Comparison of ENCODE assay signal across 8 cellular contexts in the genomic region with DNA sequence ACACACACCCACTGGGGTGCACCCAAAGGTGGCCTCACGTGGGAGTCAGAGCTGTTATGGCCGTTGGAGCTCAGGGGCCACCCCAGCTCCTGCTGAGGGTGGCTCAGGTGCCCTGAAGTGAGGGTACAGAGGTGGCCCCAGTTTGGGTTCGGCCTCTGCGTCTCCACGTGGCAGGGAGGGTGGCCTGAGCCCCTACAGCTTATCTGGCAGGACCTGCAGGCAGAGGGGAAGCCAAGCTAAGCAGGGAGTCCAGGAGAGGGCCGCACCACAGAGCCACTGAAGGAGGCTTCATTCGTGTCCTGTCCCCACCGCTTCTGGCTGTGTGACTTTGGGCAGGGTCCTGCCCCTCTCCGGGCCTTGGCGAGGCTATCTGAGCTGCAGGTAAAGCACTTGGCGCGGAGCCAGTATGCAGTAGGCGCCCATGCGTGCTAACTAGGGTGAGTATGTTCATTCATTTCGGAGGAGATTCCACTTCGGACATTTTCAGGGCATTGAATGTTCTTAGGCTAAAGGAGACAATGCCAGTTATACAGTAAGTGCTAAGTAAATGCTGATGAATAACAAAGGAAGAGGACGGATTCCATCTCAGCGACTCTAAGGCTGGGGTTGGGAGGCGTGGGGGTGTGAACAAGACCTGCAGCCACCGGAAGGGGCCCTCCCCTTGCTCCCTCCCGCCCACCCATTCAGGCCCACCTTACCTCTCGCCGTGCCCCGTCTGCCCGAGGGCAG. TPM values are rescaled to one million over a fixed set of nuclear protein-coding genes. Genes with fewer than 3 reads are reported as not detected.
DNase-seq lines count a peak whose midpoint lies in the region; ATAC-seq lines count a peak whose summit lies in the region.

No MANE protein-coding gene starts in this region.

- peak overlapping the region; percentile 38 for H3K27ac Mint-ChIP-seq in stimulated activated naive CD8-positive, alpha-beta T cell treated with anti-CD3 and anti-CD28 coated beads, Interleukin-15, Interleukin-2, amounts not matched to agents 100 ng/mL and 50 ng/mL, for 24 hours
- H3K27ac Mint-ChIP-seq in activated T-helper 1 cell treated with anti-CD3 and anti-CD28 coated beads, Interleukin-12 subunit alpha, Interleukin-12 subunit beta, Interleukin-2, Interleukin-4 antibody, amounts not matched to agents 30 ng/mL and 10 ng/mL and 1 ng/mL, durations not matched to agents 14 hours and 24 hours and 36 hours = peak overlapping the region; percentile 44

- intact Hi-C loops in activated T-helper 1 cell treated with anti-CD3 and anti-CD28 coated beads, Interleukin-12 subunit alpha, Interleukin-12 subunit beta, Interleukin-2, Interleukin-4 antibody, amounts not matched to agents 30 ng/mL and 10 ng/mL and 1 ng/mL, durations not matched to agents 14 hours and 24 hours and 36 hours (cut with micrococcal nuclease) = loop anchor here (5.0 kb wide), 1 partner anchor 254 kb away; no protein-coding TSS in a partner anchor

- no peaks in the 10 kb centered on the region for H3K27me3 Mint-ChIP-seq in stimulated activated naive CD8-positive, alpha-beta T cell treated with anti-CD3 and anti-CD28 coated beads, Interleukin-15, Interleukin-2, amounts not matched to agents 100 ng/mL and 50 ng/mL, for 24 hours
- peaks cover 12% of the 10 kb centered on the region for H3K27me3 Mint-ChIP-seq in activated T-helper 1 cell treated with anti-CD3 and anti-CD28 coated beads, Interleukin-12 subunit alpha, Interleukin-12 subunit beta, Interleukin-2, Interleukin-4 antibody, amounts not matched to agents 30 ng/mL and 10 ng/mL and 1 ng/mL, durations not matched to agents 14 hours and 24 hours and 36 hours (ENCODE audit: insufficient read depth)

- peaks cover 32% of the 10 kb centered on the region for H3K4me1 Mint-ChIP-seq in stimulated activated naive CD8-positive, alpha-beta T cell treated with anti-CD3 and anti-CD28 coated beads, Interleukin-15, Interleukin-2, amounts not matched to agents 100 ng/mL and 50 ng/mL, for 24 hours (ENCODE audit: low read depth)
- peaks cover 11% of the 10 kb centered on the region for H3K4me1 Mint-ChIP-seq in activated T-helper 1 cell treated with anti-CD3 and anti-CD28 coated beads, Interleukin-12 subunit alpha, Interleukin-12 subunit beta, Interleukin-2, Interleukin-4 antibody, amounts not matched to agents 30 ng/mL and 10 ng/mL and 1 ng/mL, durations not matched to agents 14 hours and 24 hours and 36 hours (ENCODE audit: low read depth)

- H3K4me3 Mint-ChIP-seq in stimulated activated naive CD8-positive, alpha-beta T cell treated with anti-CD3 and anti-CD28 coated beads, Interleukin-15, Interleukin-2, amounts not matched to agents 100 ng/mL and 50 ng/mL, for 24 hours = peak overlapping the region; percentile 49
- H3K4me3 Mint-ChIP-seq in activated T-helper 1 cell treated with anti-CD3 and anti-CD28 coated beads, Interleukin-12 subunit alpha, Interleukin-12 subunit beta, Interleukin-2, Interleukin-4 antibody, amounts not matched to agents 30 ng/mL and 10 ng/mL and 1 ng/mL, durations not matched to agents 14 hours and 24 hours and 36 hours = peak overlapping the region; percentile 30

- no peaks in the 10 kb centered on the region for H3K9me3 Mint-ChIP-seq in stimulated activated naive CD8-positive, alpha-beta T cell treated with anti-CD3 and anti-CD28 coated beads, Interleukin-15, Interleukin-2, amounts not matched to agents 100 ng/mL and 50 ng/mL, for 24 hours
- no peaks in the 10 kb centered on the region for H3K9me3 Mint-ChIP-seq in activated T-helper 1 cell treated with anti-CD3 and anti-CD28 coated beads, Interleukin-12 subunit alpha, Interleukin-12 subunit beta, Interleukin-2, Interleukin-4 antibody, amounts not matched to agents 30 ng/mL and 10 ng/mL and 1 ng/mL, durations not matched to agents 14 hours and 24 hours and 36 hours

- H3K36me3 Mint-ChIP-seq in stimulated activated naive CD8-positive, alpha-beta T cell treated with anti-CD3 and anti-CD28 coated beads, Interleukin-15, Interleukin-2, amounts not matched to agents 100 ng/mL and 50 ng/mL, for 24 hours (ENCODE audit: low read depth) = peaks cover 21% of the 10 kb centered on the region
- peaks cover 16% of the 10 kb centered on the region for H3K36me3 Mint-ChIP-seq in activated T-helper 1 cell treated with anti-CD3 and anti-CD28 coated beads, Interleukin-12 subunit alpha, Interleukin-12 subunit beta, Interleukin-2, Interleukin-4 antibody, amounts not matched to agents 30 ng/mL and 10 ng/mL and 1 ng/mL, durations not matched to agents 14 hours and 24 hours and 36 hours (ENCODE audit: low read depth)

- DNase-seq in stimulated activated naive CD8-positive, alpha-beta T cell treated with anti-CD3 and anti-CD28 coated beads, Interleukin-15, Interleukin-2, amounts not matched to agents 100 U/mL and 50 U/mL, for 24 hours = no peak
- no peak for DNase-seq in activated T-helper 1 cell treated with anti-CD3 and anti-CD28 coated beads, Interleukin-12 subunit alpha, Interleukin-12 subunit beta, Interleukin-2, Interleukin-4 antibody, amounts not matched to agents 30 ng/mL and 10 ng/mL and 1 ng/mL, durations not matched to agents 14 hours and 24 hours and 36 hours (ENCODE audit: low spot score)
- DNase-seq in iPS-NIHi7 (ENCODE audit: extremely low spot score) = peak; percentile 56
- DNase-seq in NCI-H2107 treated with DMSO at 0.1 percent for 48 hours (lab: John Stamatoyannopoulos, UW; ENCODE audit: unreplicated experiment) = no peak
- DNase-seq in retina = no peak
- no peak for DNase-seq in LoVo (ENCODE audit: low spot score)

- no peak for ATAC-seq in stimulated activated naive CD8-positive, alpha-beta T cell treated with anti-CD3 and anti-CD28 coated beads, Interleukin-15, Interleukin-2, amounts not matched to agents 100 U/mL and 50 U/mL, for 24 hours
- ATAC-seq in HG02763 (IDR thresholded peaks at IDR 0.05; ENCODE audit: unreplicated experiment) = no peak

RNA-seq across cellular contexts. Expression of a gene that starts 4.9 kb away (rescaled TPM):
- total RNA-seq in activated T-helper 1 cell treated with anti-CD3 and anti-CD28 coated beads, Interleukin-12 subunit alpha, Interleukin-12 subunit beta, Interleukin-2, Interleukin-4 antibody, amounts not matched to agents 30 ng/mL and 10 ng/mL and 1 ng/mL, durations not matched to agents 14 hours and 24 hours and 36 hours = 134 and 135 TPM in 2 replicates

RNA-seq across cellular contexts. Expression of a gene that starts 13.1 kb away (rescaled TPM):
- not detected in 2 replicates for total RNA-seq in activated T-helper 1 cell treated with anti-CD3 and anti-CD28 coated beads, Interleukin-12 subunit alpha, Interleukin-12 subunit beta, Interleukin-2, Interleukin-4 antibody, amounts not matched to agents 30 ng/mL and 10 ng/mL and 1 ng/mL, durations not matched to agents 14 hours and 24 hours and 36 hours

RNA-seq across cellular contexts. Expression of a gene that starts 19.1 kb away (rescaled TPM):
- 0.10 and 0.17 TPM in 2 replicates for total RNA-seq in activated T-helper 1 cell treated with anti-CD3 and anti-CD28 coated beads, Interleukin-12 subunit alpha, Interleukin-12 subunit beta, Interleukin-2, Interleukin-4 antibody, amounts not matched to agents 30 ng/mL and 10 ng/mL and 1 ng/mL, durations not matched to agents 14 hours and 24 hours and 36 hours

RNA-seq across cellular contexts. Expression of a gene that starts 21.9 kb away (rescaled TPM):
- total RNA-seq in activated T-helper 1 cell treated with anti-CD3 and anti-CD28 coated beads, Interleukin-12 subunit alpha, Interleukin-12 subunit beta, Interleukin-2, Interleukin-4 antibody, amounts not matched to agents 30 ng/mL and 10 ng/mL and 1 ng/mL, durations not matched to agents 14 hours and 24 hours and 36 hours = 1,472 and 1,500 TPM in 2 replicates

RNA-seq across cellular contexts. Expression of a gene that starts 35.9 kb away (rescaled TPM):
- 128 and 133 TPM in 2 replicates for total RNA-seq in activated T-helper 1 cell treated with anti-CD3 and anti-CD28 coated beads, Interleukin-12 subunit alpha, Interleukin-12 subunit beta, Interleukin-2, Interleukin-4 antibody, amounts not matched to agents 30 ng/mL and 10 ng/mL and 1 ng/mL, durations not matched to agents 14 hours and 24 hours and 36 hours
